1 cellular context compared by ENCODE assay signal in the genomic region with DNA sequence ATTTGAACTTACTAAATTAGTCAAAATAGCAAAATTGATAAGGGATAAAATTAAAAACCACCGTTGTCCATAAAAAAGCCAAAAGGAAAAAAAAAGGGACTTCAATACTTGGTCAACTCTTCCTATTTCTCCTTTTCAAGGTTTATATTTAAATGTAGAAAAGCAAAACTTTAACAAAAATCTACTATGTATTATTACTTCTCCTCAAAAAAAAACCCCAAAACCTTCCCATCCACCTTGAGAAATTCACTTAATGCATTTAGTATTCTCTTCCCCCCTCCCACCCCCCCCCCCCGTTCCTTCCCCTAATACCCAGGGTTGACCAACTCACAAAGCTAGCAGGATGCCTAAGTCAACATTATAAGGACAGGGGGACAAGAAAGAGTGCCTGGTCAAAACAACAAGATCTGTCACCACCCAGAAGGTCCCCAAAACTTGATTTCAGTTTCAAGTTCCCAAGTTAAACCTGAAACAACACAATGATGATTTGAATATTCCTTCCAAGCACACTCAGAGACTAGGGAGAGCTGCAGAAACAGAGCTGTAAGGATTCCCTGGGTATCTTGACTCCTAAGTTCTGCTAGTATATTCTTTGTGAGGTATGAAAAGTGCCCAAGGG.
TF ChIP-seq lines count a peak whose summit lies in the region.

No MANE protein-coding gene starts in this region.

TF ChIP-seq in GM12878, 131 proteins besides CTCF, POLR2A, EP300 and RAD21 (continued from another document):
- TF ChIP-seq, protein P1, sequence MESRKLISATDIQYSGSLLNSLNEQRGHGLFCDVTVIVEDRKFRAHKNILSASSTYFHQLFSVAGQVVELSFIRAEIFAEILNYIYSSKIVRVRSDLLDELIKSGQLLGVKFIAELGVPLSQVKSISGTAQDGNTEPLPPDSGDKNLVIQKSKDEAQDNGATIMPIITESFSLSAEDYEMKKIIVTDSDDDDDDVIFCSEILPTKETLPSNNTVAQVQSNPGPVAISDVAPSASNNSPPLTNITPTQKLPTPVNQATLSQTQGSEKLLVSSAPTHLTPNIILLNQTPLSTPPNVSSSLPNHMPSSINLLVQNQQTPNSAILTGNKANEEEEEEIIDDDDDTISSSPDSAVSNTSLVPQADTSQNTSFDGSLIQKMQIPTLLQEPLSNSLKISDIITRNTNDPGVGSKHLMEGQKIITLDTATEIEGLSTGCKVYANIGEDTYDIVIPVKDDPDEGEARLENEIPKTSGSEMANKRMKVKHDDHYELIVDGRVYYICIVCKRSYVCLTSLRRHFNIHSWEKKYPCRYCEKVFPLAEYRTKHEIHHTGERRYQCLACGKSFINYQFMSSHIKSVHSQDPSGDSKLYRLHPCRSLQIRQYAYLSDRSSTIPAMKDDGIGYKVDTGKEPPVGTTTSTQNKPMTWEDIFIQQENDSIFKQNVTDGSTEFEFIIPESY (IDR thresholded peaks at IDR 0.05): no peak
